In genomic region chr1:5911871-5912271, GRCh38 we compare ENCODE assay signal across 18 cellular contexts.
DNase-seq lines count a peak whose midpoint lies in the region; ATAC-seq and TF ChIP-seq lines count a peak whose summit lies in the region.
"Had no signal": no experiment of that assay in that cellular context is flagged by ENCODE, and none has a peak within 500 bp of the region (broad histone marks: within the 10 kb centered on the region; RNA-seq: fewer than 3 reads in every experiment).

No MANE protein-coding gene starts in this region.

- H3K27me3 Mint-ChIP-seq in H9 (ENCODE audit: low read depth) (no peaks in the 10 kb centered on the region; the same call in none of the 2 replicates), immature natural killer cell (ENCODE audit: low read depth in 3 of 3) (no peaks in the 10 kb centered on the region)
- H3K27me3 Mint-ChIP-seq: CD4-positive, alpha-beta memory T cell had no signal

- no peaks in the 10 kb centered on the region for H3K79me1 ChIP-seq in H9 (ENCODE audit: insufficient read depth, low read depth, low read length, poor library complexity, severe bottlenecking)

- H3K9me3 Mint-ChIP-seq in H9 (no peaks in the 10 kb centered on the region), immature natural killer cell (no peaks in the 10 kb centered on the region)
- H3K9me3 Mint-ChIP-seq: CD4-positive, alpha-beta memory T cell had no signal

- no peak overlapping the region for H2BK15ac ChIP-seq in H9 (ENCODE audit: low read depth, low read length)

- no peak for ATAC-seq in left lobe of liver
- ATAC-seq: PC-3 had no signal

- H3K4ac ChIP-seq in H9 (ENCODE audit: low read depth, low read length): no peak overlapping the region

- WGBS in H9 (ENCODE audit: extremely low coverage, insufficient read length, low lambda C conversion rate): no CpG with 5 or more reads among the region's 19 CpGs

- H3K56ac ChIP-seq in H9 (ENCODE audit: insufficient read length, low read depth, low read length): no peak overlapping the region

- no peaks in the 10 kb centered on the region for H3K23me2 ChIP-seq in H9 (ENCODE audit: insufficient read length, low read depth, low read length, poor library complexity, severe bottlenecking)

- H4K91ac ChIP-seq in H9 (ENCODE audit: insufficient read length, low read depth, low read length): no peak overlapping the region

- no peak overlapping the region for H3K18ac ChIP-seq in H9 (ENCODE audit: insufficient read length, low read depth, low read length)

- H2AFZ ChIP-seq in H9 (ENCODE audit: low read length): no peak overlapping the region

- no peak overlapping the region for H3K4me2 ChIP-seq in H9 (ENCODE audit: insufficient read depth, insufficient read length, low read length)

- H3K4me3 Mint-ChIP-seq in H9 (no peak overlapping the region), immature natural killer cell (no peak overlapping the region)
- H3K4me3 Mint-ChIP-seq: CD4-positive, alpha-beta memory T cell had no signal

- H2BK20ac ChIP-seq in H9 (ENCODE audit: low read depth, low read length, poor library complexity, severe bottlenecking): no peak overlapping the region

- no peak overlapping the region for H3T11ph ChIP-seq in H9 (ENCODE audit: low read length)

- H3K14ac ChIP-seq in H9 (ENCODE audit: insufficient read depth, low read length): no peak overlapping the region

- H3K27me3 ChIP-seq in H9 (ENCODE audit: insufficient read depth, low read length): no peaks in the 10 kb centered on the region
- H3K27me3 ChIP-seq: BLaER1 treated with 17β-estradiol and CSF1 and Interleukin-3, amounts not matched to agents 10 nM and 100 nM had no signal

- no peaks in the 10 kb centered on the region for H4K20me1 ChIP-seq in H9 (ENCODE audit: control insufficient read depth, insufficient read depth, insufficient read length)

- H2BK5ac ChIP-seq in H9 (ENCODE audit: insufficient read length, low read length): no peak overlapping the region

- no peak for TF ChIP-seq CTCF in H9 (conservative IDR thresholded peaks at IDR 0.05)

- intact Hi-C loops in posterior vena cava (cut with DNase I): loop anchor here in 1 of 2 donors (10.0 kb wide), 1 partner anchor 397 kb away; no protein-coding TSS in a partner anchor

- no peak overlapping the region for H3K9ac ChIP-seq in H9 (ENCODE audit: extremely low read depth, insufficient read length, low read length)
- H3K9ac ChIP-seq: BLaER1 treated with 17β-estradiol and CSF1 and Interleukin-3, amounts not matched to agents 10 nM and 100 nM had no signal

- H3K27ac Mint-ChIP-seq in H9: peak overlapping the region in 1 of 3 experiments; percentile 71; a peak in 3 of 7 replicates
- H3K27ac Mint-ChIP-seq in immature natural killer cell: no peak overlapping the region

- no peak overlapping the region for H4K8ac ChIP-seq in H9 (replicated peaks; ENCODE audit: insufficient read length, low read depth, low read length)

- H4K5ac ChIP-seq in H9 (ENCODE audit: insufficient read length, low read depth, low read length): no peak overlapping the region

- H2AK5ac ChIP-seq in H9 (ENCODE audit: insufficient read length, low read length): no peak overlapping the region

- H3K36me3 Mint-ChIP-seq in H9 (ENCODE audit: insufficient read depth in 1 of 3, low read depth in 3 of 3) (peaks cover 0 to 3% (median 0%) of the 10 kb centered on the region in 3 experiments; a peak in 3 of 7 replicates), immature natural killer cell (no peaks in the 10 kb centered on the region)
- H3K36me3 Mint-ChIP-seq: CD4-positive, alpha-beta memory T cell had no signal

- no peaks in the 10 kb centered on the region for H3K9me3 ChIP-seq in H9 (ENCODE audit: control insufficient read depth, low read depth, low read length)
- H3K9me3 ChIP-seq: BLaER1 treated with 17β-estradiol and CSF1 and Interleukin-3, amounts not matched to agents 10 nM and 100 nM; Caco-2 had no signal

- H3K23ac ChIP-seq in H9 (ENCODE audit: insufficient read length, low read depth, low read length): no peak overlapping the region

- H2BK120ac ChIP-seq in H9 (ENCODE audit: low read depth, low read length, poor library complexity, severe bottlenecking): no peak overlapping the region

- H3K27ac ChIP-seq in H9 (ENCODE audit: insufficient read length, low read depth, low read length): no peak overlapping the region

- no peaks in the 10 kb centered on the region for H3K79me2 ChIP-seq in H9 (ENCODE audit: insufficient read depth, low read length)

- no peaks in the 10 kb centered on the region for H3K4me1 ChIP-seq in H9 (ENCODE audit: insufficient read depth, low read length)
- H3K4me1 ChIP-seq: Caco-2 had no signal

- H3K4me1 Mint-ChIP-seq in H9: peaks cover 26 to 29% of the 10 kb centered on the region in 2 experiments
- H3K4me1 Mint-ChIP-seq in immature natural killer cell: peaks cover 4 to 6% of the 10 kb centered on the region in 2 donors

- H2BK12ac ChIP-seq in H9 (ENCODE audit: insufficient read length, low read depth, low read length): no peak overlapping the region

- peak; percentile 18 for DNase-seq in D341Med (ENCODE audit: low spot score)
- peak; percentile 20 for DNase-seq in H9
- DNase-seq in left lobe of liver (ENCODE audit: low spot score): peak; percentile 34
- peak; percentile 58 for DNase-seq in posterior vena cava (ENCODE audit: low spot score)
- no peak for DNase-seq in NOMO-1 (lab: John Stamatoyannopoulos, UW; ENCODE audit: unreplicated experiment in 2 of 2)
- DNase-seq in NCI-H2171 (lab: John Stamatoyannopoulos, UW): no peak
- no peak for DNase-seq in immature natural killer cell
- DNase-seq: ACHN; Caco-2; CD4-positive, alpha-beta memory T cell; Karpas-422; NCI-H1417 treated with DMSO at 0.1 percent for 48 hours; NCI-H187; NCI-H446 treated with DMSO at 0.1 percent for 48 hours; NCI-H526 treated with DMSO at 0.1 percent for 48 hours; PC-3; Right ventricle myocardium superior had no signal

Comparison
In these comparisons a context has a peak if more than half of its experiments do, and no peak if none do; other contexts are left out.
1. DNase-seq: peak in D341Med (single experiment), H9 (single experiment), left lobe of liver (single experiment) and posterior vena cava (single experiment); none in NOMO-1 (0 of 2), NCI-H2171 (single experiment) and immature natural killer cell (0 of 3).